In genomic region chr4:176795441-176795840, GRCh38 we compare ENCODE assay signal across 17 cellular contexts. TPM values are rescaled to one million over a fixed set of nuclear protein-coding genes. Genes with fewer than 3 reads are reported as not detected.
DNase-seq lines count a peak whose midpoint lies in the region; ATAC-seq and TF ChIP-seq lines count a peak whose summit lies in the region.
"Had no signal": no experiment of that assay in that cellular context is flagged by ENCODE, and none has a peak within 500 bp of the region (broad histone marks: within the 10 kb centered on the region; RNA-seq: fewer than 3 reads in every experiment).

No MANE protein-coding gene starts in this region.

- H3K27ac ChIP-seq in IMR-90 (ENCODE audit: insufficient read depth, low read length) (0 out of 2 replicates have a peak overlapping the region, but pooled peaks have one; percentile 7), Panc1 (ENCODE audit: low read length) (0 out of 2 replicates have a peak overlapping the region, but pooled peaks have one; percentile 1), fibroblast of lung (ENCODE audit: insufficient read depth, low read length) (peak overlapping the region; percentile 78), adrenal gland (no peak overlapping the region)
- H3K27ac ChIP-seq: BLaER1 had no signal

- no peak for TF ChIP-seq RAD21 in IMR-90 (IDR thresholded peaks at IDR 0.05; ENCODE audit: low read length)

- peak overlapping the region; percentile 67; the same call in 1 of the 2 replicates for H3K18ac ChIP-seq in IMR-90 (ENCODE audit: low read depth, low read length)

- peak overlapping the region; percentile 59; the same call in 1 of the 2 replicates for H3K23ac ChIP-seq in IMR-90 (ENCODE audit: low read depth, low read length)

- peaks cover 3% of the 10 kb centered on the region for H3K36me3 Mint-ChIP-seq in T-helper 17 cell (ENCODE audit: low read depth)
- H3K36me3 Mint-ChIP-seq: CD14-positive monocyte; CD4-positive, alpha-beta memory T cell; IgD-negative memory B cell had no signal

- H4K20me1 ChIP-seq in IMR-90 (ENCODE audit: insufficient read depth, low read length), result no peaks in the 10 kb centered on the region
- H4K20me1 ChIP-seq in fibroblast of lung (ENCODE audit: control insufficient read depth, extremely low read depth, insufficient read depth, low read length), result no peaks in the 10 kb centered on the region
- H4K20me1 ChIP-seq: BLaER1 had no signal

- H4K91ac ChIP-seq in IMR-90 (ENCODE audit: insufficient read depth, low read depth, low read length), result peak overlapping the region; percentile 58

- BruUV-seq in IMR-90 (replicated peaks; lab: Mats Ljungman, UMichigan) (no TSS peak), Panc1 (replicated peaks; lab: Mats Ljungman, UMichigan) (no TSS peak)

- H3K4me1 ChIP-seq in IMR-90 (ENCODE audit: control insufficient read depth, insufficient read depth, low read length), result peaks cover 11% of the 10 kb centered on the region
- H3K4me1 ChIP-seq in Panc1 (ENCODE audit: control insufficient read depth, insufficient read depth, low read length), result peaks cover 13% of the 10 kb centered on the region; the same call in 1 of the 2 replicates
- H3K4me1 ChIP-seq in fibroblast of lung (ENCODE audit: control insufficient read depth, extremely low read depth, insufficient read depth, low read length), result peaks cover 7% of the 10 kb centered on the region
- peaks cover 0 to 7% of the 10 kb centered on the region in 2 donors for H3K4me1 ChIP-seq in adrenal gland (replicated peaks in 1 of 2)

- H3K27ac Mint-ChIP-seq in T-helper 17 cell, result no peak overlapping the region
- H3K27ac Mint-ChIP-seq: CD4-positive, alpha-beta memory T cell; GM23338; IgD-negative memory B cell had no signal

- no peak for DNase-seq in IMR-90
- no peak for DNase-seq in Panc1 (ENCODE audit: low read depth, low spot score)
- no peak for DNase-seq in fibroblast of lung (ENCODE audit: low read depth in 2 of 2)
- DNase-seq in inferior parietal cortex (ENCODE audit: extremely low spot score), result no peak
- DNase-seq in T-helper 17 cell, result no peak
- DNase-seq in adrenal gland, result no peak
- DNase-seq: CD4-positive, alpha-beta memory T cell; DMS153; DMS79; GDM1; HCEC 1CT had no signal

- H3K9me3 ChIP-seq in IMR-90 (ENCODE audit: control insufficient read depth, insufficient read depth, low read length) (no peaks in the 10 kb centered on the region), Panc1 (ENCODE audit: control insufficient read depth, insufficient read depth, low read depth, low read length) (no peaks in the 10 kb centered on the region), fibroblast of lung (ENCODE audit: control insufficient read depth, insufficient read depth, low read depth, low read length) (no peaks in the 10 kb centered on the region), T-helper 17 cell (ENCODE audit: control insufficient read depth, low read length, poor library complexity, severe bottlenecking) (no peaks in the 10 kb centered on the region), adrenal gland (replicated peaks in 1 of 3) (no peaks in the 10 kb centered on the region)
- H3K9me3 ChIP-seq: A549, BLaER1 had no signal

- H2AK9ac ChIP-seq in IMR-90 (replicated peaks; ENCODE audit: low read depth, low read length, poor library complexity), result no peak overlapping the region

- in situ Hi-C loops in IMR-90 (cut with MboI; ENCODE audit: low sequenced_read_pairs), result loop anchor here (10.0 to 25.0 kb wide), 4 partner anchors 219 to 542 kb away; no protein-coding TSS in a partner anchor
- in situ Hi-C loops in Panc1 (cut with HindIII; ENCODE audit: low pct_unique_long_range_greater_than_20kb, low sequenced_read_pairs), result no loop called here

- peaks cover 0 to 17% of the 10 kb centered on the region in 2 experiments; a peak in 3 of 4 replicates for H3K79me1 ChIP-seq in IMR-90 (ENCODE audit: low read depth in 1 of 2, low read length in 2 of 2)

- H2AK5ac ChIP-seq in IMR-90 (ENCODE audit: low read depth, low read length), result peak overlapping the region; percentile 38

- peak overlapping the region; percentile 93 for H2BK5ac ChIP-seq in IMR-90 (ENCODE audit: low read depth, low read length, poor library complexity, severe bottlenecking)

- peak overlapping the region; percentile 83 for H2BK120ac ChIP-seq in IMR-90 (ENCODE audit: low read depth, low read length)

- H2AFZ ChIP-seq in IMR-90 (replicated peaks; ENCODE audit: low read length, poor library complexity), result no peak overlapping the region
- H2AFZ ChIP-seq in fibroblast of lung (ENCODE audit: low read length), result no peak overlapping the region
- H2AFZ ChIP-seq: GM23338 had no signal

- POLR2A ChIA-PET in IMR-90 (lab: Charles Lee; ENCODE audit: unreplicated experiment) (no interaction called here), Panc1 (lab: Charles Lee) (no interaction called here)

- TF ChIP-seq POLR2A in IMR-90 (IDR thresholded peaks at IDR 0.05; ENCODE audit: low read depth, low read length) (no peak), adrenal gland (IDR thresholded peaks at IDR 0.05) (no peak)

- H3K9ac ChIP-seq in IMR-90 (ENCODE audit: low read depth, low read length) (no peak overlapping the region), fibroblast of lung (ENCODE audit: insufficient read depth, low read length) (no peak overlapping the region)
- H3K9ac ChIP-seq: BLaER1 had no signal

- peak overlapping the region; percentile 51; the same call in 1 of the 2 replicates for H4K5ac ChIP-seq in IMR-90 (ENCODE audit: low read depth, low read length)

- H3K79me2 ChIP-seq in fibroblast of lung (ENCODE audit: control insufficient read depth, insufficient read depth, low read length), result peaks cover 18% of the 10 kb centered on the region

- peaks cover 31% of the 10 kb centered on the region for H3K27me3 Mint-ChIP-seq in T-helper 17 cell

- TF ChIP-seq CTCF in IMR-90 (conservative IDR thresholded peaks at IDR 0.05; ENCODE audit: low read depth, low read length) (no peak), Panc1 (IDR thresholded peaks at IDR 0.05) (no peak), fibroblast of lung (conservative IDR thresholded peaks at IDR 0.05 in 1 of 2, IDR thresholded peaks at IDR 0.05 in 1 of 2; ENCODE audit: low read depth in 1 of 2, low read length in 2 of 2) (no peak), adrenal gland (IDR thresholded peaks at IDR 0.05) (no peak)

- H3K14ac ChIP-seq in IMR-90 (replicated peaks; ENCODE audit: low read depth, low read length), result peak overlapping the region; percentile 77

- no peak overlapping the region for H3K56ac ChIP-seq in IMR-90 (ENCODE audit: extremely low read depth, insufficient read depth, low read length)

- CTCF ChIA-PET in IMR-90 (lab: Yijun Ruan, JAX) (interaction anchor here (1.3 kb wide), 1 partner anchor 252 kb away, joined by 4 read pairs; no protein-coding TSS in a partner anchor), Panc1 (lab: Charles Lee) (no interaction called here)

- H2BK15ac ChIP-seq in IMR-90 (ENCODE audit: low read depth, low read length), result peak overlapping the region; percentile 68; the same call in 2 of the 3 replicates

- H3K36me3 ChIP-seq in IMR-90 (ENCODE audit: control insufficient read depth, insufficient read depth, low read length) (no peaks in the 10 kb centered on the region), Panc1 (ENCODE audit: control insufficient read depth, insufficient read depth, low read length) (no peaks in the 10 kb centered on the region), fibroblast of lung (ENCODE audit: control insufficient read depth, insufficient read depth, low read length) (no peaks in the 10 kb centered on the region), adrenal gland (replicated peaks in 1 of 2) (no peaks in the 10 kb centered on the region)
- H3K36me3 ChIP-seq: BLaER1 had no signal

- peak overlapping the region; percentile 60 for H3K4ac ChIP-seq in IMR-90 (ENCODE audit: low read depth, low read length)

- H2BK20ac ChIP-seq in IMR-90 (ENCODE audit: low read depth, low read length), result peak overlapping the region; percentile 91

- no peak overlapping the region for H3K4me3 ChIP-seq in IMR-90 (ENCODE audit: insufficient read depth, low read depth, low read length)
- no peak overlapping the region for H3K4me3 ChIP-seq in Panc1 (ENCODE audit: low read depth in 2 of 2, low read length in 2 of 2)
- H3K4me3 ChIP-seq in fibroblast of lung (replicated peaks in 1 of 4; ENCODE audit: control extremely low read depth in 1 of 4, insufficient read depth in 1 of 4, low read depth in 3 of 4, low read length in 4 of 4), result no peak overlapping the region
- no peak overlapping the region for H3K4me3 ChIP-seq in adrenal gland
- H3K4me3 ChIP-seq: A549, BLaER1, GM23338 had no signal

- ATAC-seq in IMR-90 (ENCODE audit: low read depth), result no peak
- no peak for ATAC-seq in Panc1
- no peak for ATAC-seq in HG03025 (IDR thresholded peaks at IDR 0.05; ENCODE audit: low FRiP score, unreplicated experiment)
- ATAC-seq in T-helper 17 cell, result no peak
- ATAC-seq: A549, GM23338 had no signal

- peak overlapping the region in 1 of 2 experiments; percentile 75; a peak in 3 of 4 replicates for H4K8ac ChIP-seq in IMR-90 (ENCODE audit: low read depth in 2 of 2, low read length in 2 of 2)

- intact Hi-C loops in IMR-90 (cut with micrococcal nuclease), result loop anchor here (10.0 kb wide), 2 partner anchors 389 to 539 kb away; no protein-coding TSS in a partner anchor
- intact Hi-C loops in Panc1 (cut with micrococcal nuclease; ENCODE audit: unreplicated experiment), result no loop called here
- intact Hi-C loops in adrenal gland (cut with DNase I), result no loop called here

- WGBS in IMR-90 (ENCODE audit: extremely low coverage in 2 of 2, insufficient read length in 1 of 2), 2 experiments, result no CpG with 5 or more reads among the region's 1 CpG
- 86 to 100% (median 100%) methylated on average over 1 of the region's 1 CpG for WGBS in adrenal gland, 4 donors

- H3K27me3 ChIP-seq in IMR-90 (ENCODE audit: control insufficient read depth, insufficient read depth, low read length) (no peaks in the 10 kb centered on the region), Panc1 (ENCODE audit: control insufficient read depth, insufficient read depth, low read length) (no peaks in the 10 kb centered on the region), fibroblast of lung (ENCODE audit: control insufficient read depth, insufficient read depth, low read length) (no peaks in the 10 kb centered on the region), adrenal gland (no peaks in the 10 kb centered on the region)

- no peak overlapping the region for H3K4me2 ChIP-seq in IMR-90 (ENCODE audit: low read depth, low read length)
- no peak overlapping the region for H3K4me2 ChIP-seq in fibroblast of lung (ENCODE audit: extremely low read depth, insufficient read depth, low read length)
- H3K4me2 ChIP-seq: BLaER1, GM23338 had no signal

- H3K4me3 Mint-ChIP-seq in T-helper 17 cell, result no peak overlapping the region
- H3K4me3 Mint-ChIP-seq: GM23338 had no signal

- peaks cover 3% of the 10 kb centered on the region for H3K4me1 Mint-ChIP-seq in T-helper 17 cell

- dilution Hi-C loops in IMR-90 (cut with HindIII; ENCODE audit: low sequenced_read_pairs, unreplicated experiment), result no loop called here

- no peaks in the 10 kb centered on the region for H3K9me1 ChIP-seq in IMR-90 (ENCODE audit: insufficient read depth, low read length)

RNA-seq across cellular contexts. Expression of gene VEGFC, which starts 2.7 kb away (rescaled TPM):
- total RNA-seq in IMR-90 (2012; rRNA removed), result 22.9 and 26.9 TPM in 2 replicates
- polyA plus RNA-seq in IMR-90 (2012; rRNA removed), result 43.7 and 49.7 TPM in 2 replicates
- polyA plus RNA-seq in IMR-90 (2012; cell fraction: cytosol; rRNA removed), result 22.0 and 30.2 TPM in 2 replicates
- polyA plus RNA-seq in IMR-90 (2012; cell fraction: nucleus; rRNA removed; ENCODE audit: low replicate concordance), result 15.5 and 65.2 TPM in 2 replicates
- 15.7 TPM for total RNA-seq in Panc1 (2021; ENCODE audit: unreplicated experiment)
- 7.1 TPM for polyA plus RNA-seq in Panc1 (2012; ENCODE audit: insufficient read length)
- total RNA-seq in fibroblast of lung, result 49.6 and 67.2 TPM in 2 replicates
- 74.2 and 100.0 TPM in 2 replicates for polyA plus RNA-seq in fibroblast of lung
- 59.1 and 91.8 TPM in 2 replicates for polyA plus RNA-seq in fibroblast of lung (2012)
- polyA minus RNA-seq in fibroblast of lung (ENCODE audit: low replicate concordance), result 48.9 and 59.6 TPM in 2 replicates
- 1 to 10 TPM in 1 of 2 donors, not detected in 1; 1.8 TPM for total RNA-seq in T-helper 17 cell
- total RNA-seq in adrenal gland, result 10 to 100 TPM in 3 of 8 donors, 1 to 10 TPM in 5; 2.9 to 30.7 (median 8.2) TPM
- polyA plus RNA-seq in adrenal gland, result 10 to 100 TPM in 1 of 3 donors, 1 to 10 TPM in 2; 4.7 to 18.4 (median 7.8) TPM
- total RNA-seq: CD4-positive, alpha-beta memory T cell had no signal
- polyA plus RNA-seq: CD14-positive monocyte; CD4-positive, alpha-beta memory T cell; IgD-negative memory B cell had no signal

Comparison
In these comparisons a context has a peak if more than half of its experiments do, and no peak if none do; other contexts are left out.
1. H3K27ac ChIP-seq: peak in IMR-90 (single experiment), Panc1 (single experiment) and fibroblast of lung (single experiment); none in adrenal gland (0 of 5).